ENCODE assay signal across 8 cellular contexts in the genomic region with DNA sequence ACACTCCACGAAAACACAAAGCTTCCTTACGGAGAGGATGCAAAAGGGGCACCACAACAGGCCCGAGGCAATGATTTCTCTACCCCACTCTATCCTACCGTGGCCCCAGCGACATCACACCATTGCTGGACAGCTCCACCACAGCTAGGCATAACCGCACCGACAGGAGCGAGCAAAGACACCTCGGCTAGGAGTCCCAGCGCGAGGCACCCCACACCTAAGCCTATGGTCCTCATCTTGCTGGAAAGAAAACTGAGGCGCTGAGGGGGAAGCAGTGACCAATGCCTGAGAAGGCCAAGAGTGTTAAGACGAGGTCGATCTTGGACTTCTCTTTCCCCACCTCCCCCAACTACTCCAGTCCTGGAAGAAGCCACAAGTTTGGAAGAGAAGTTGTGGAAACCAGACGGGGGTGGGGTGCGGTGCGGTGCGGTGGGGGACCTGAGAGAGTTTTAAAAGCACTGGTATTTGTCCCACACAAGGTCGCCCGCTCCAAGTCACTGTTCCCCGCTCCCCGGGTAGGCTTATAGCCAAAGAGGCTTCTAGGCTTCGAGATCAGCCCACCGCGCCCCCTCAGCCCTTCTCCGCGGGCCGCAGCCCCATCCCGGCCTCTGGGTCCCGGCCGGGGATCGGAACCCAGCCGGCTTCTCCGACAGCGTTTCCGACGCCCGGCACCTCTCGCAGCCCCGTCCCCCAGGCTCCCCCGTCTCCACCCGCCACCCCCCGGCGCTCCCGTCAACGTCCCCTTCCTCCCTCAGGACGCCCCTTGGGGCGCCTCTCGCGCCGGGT. TPM values are rescaled to one million over a fixed set of nuclear protein-coding genes. Genes with fewer than 3 reads are reported as not detected.
A peak's percentile ranks its signal among the peaks of the same experiment; 100 is the strongest.
DNase-seq lines count a peak whose midpoint lies in the region; ATAC-seq, FAIRE-seq and TF ChIP-seq lines count a peak whose summit lies in the region.

No MANE protein-coding gene starts in this region.

- H2AK5ac ChIP-seq in H1 (ENCODE audit: low read depth, low read length), result no peak overlapping the region

- intact Hi-C loops in naive thymus-derived CD4-positive, alpha-beta T cell (cut with micrococcal nuclease), result loop anchor here (2.0 to 10.0 kb wide), 7 partner anchors 74 to 1488 kb away; partner anchors contain the start of genes ATG16L1 (in 1 of the 2) and PSMD1 (in 1 of the 2)

- CTCF ChIA-PET in SK-N-SH (lab: Yijun Ruan, JAX) (interaction anchor here (1.1 to 1.4 kb wide), 3 partner anchors 13 to 66 kb away, joined by 3 to 6 read pairs (median 3); no protein-coding TSS in a partner anchor), H1 (lab: Charles Lee; ENCODE audit: partially characterized antibody) (interaction anchor here (1.1 to 1.7 kb wide), 3 partner anchors 26 to 167 kb away, joined by 3 to 7 read pairs (median 5); no protein-coding TSS in a partner anchor)
- CTCF ChIA-PET in naive thymus-derived CD4-positive, alpha-beta T cell (lab: Charles Lee), result interaction anchor here (0.6 kb wide), 1 partner anchor 18 kb away, joined by 3 read pairs; no protein-coding TSS in a partner anchor

- no peaks in the 10 kb centered on the region for H3K9me3 ChIP-seq in BLaER1 treated with 17β-estradiol and CSF1 and Interleukin-3, amounts not matched to agents 10 nM and 100 nM (replicated peaks in 1 of 11)
- H3K9me3 ChIP-seq in SK-N-SH, result no peaks in the 10 kb centered on the region
- H3K9me3 ChIP-seq in H1 (ENCODE audit: insufficient read depth in 2 of 2, low read depth in 1 of 2, low read length in 1 of 2), result no peaks in the 10 kb centered on the region
- no peaks in the 10 kb centered on the region for H3K9me3 ChIP-seq in naive thymus-derived CD4-positive, alpha-beta T cell (ENCODE audit: control insufficient read depth in 2 of 3, low read length in 3 of 3)

- H3K4me3 Mint-ChIP-seq in naive thymus-derived CD4-positive, alpha-beta T cell, result peak overlapping the region; percentile 85 to 99 (median 98)

- DNase-seq in SK-N-SH, result peak; percentile 37
- DNase-seq in H1 (ENCODE audit: low read depth in 1 of 2, low spot score in 2 of 2), result peak in 1 of 2 experiments; percentile 58
- DNase-seq in naive thymus-derived CD4-positive, alpha-beta T cell, result peak in 2 of 9 donors; percentile 11 to 25
- no peak for DNase-seq in NCI-H2227 treated with DMSO at 0.1 percent for 48 hours (lab: John Stamatoyannopoulos, UW)

- peaks cover 5% of the 10 kb centered on the region; the same call in 1 of the 2 replicates for H3K79me1 ChIP-seq in H1 (ENCODE audit: low read depth, low read length)

- no peak for TF ChIP-seq RAD21 in SK-N-SH (IDR thresholded peaks at IDR 0.05; ENCODE audit: low read length)
- TF ChIP-seq RAD21 in H1 (IDR thresholded peaks at IDR 0.05 in 1 of 2, conservative IDR thresholded peaks at IDR 0.05 in 1 of 2; ENCODE audit: low read depth in 2 of 2, low read length in 2 of 2), result no peak; a peak in 1 of 4 replicates

- TF ChIP-seq POLR2A in H1 (IDR thresholded peaks at IDR 0.05; ENCODE audit: control extremely low read depth in 1 of 2, low read depth in 2 of 2, low read length in 2 of 2), result no peak

- peaks cover 12% of the 10 kb centered on the region for H3K23me2 ChIP-seq in H1 (ENCODE audit: low read depth, low read length)

- no peak overlapping the region for H2BK120ac ChIP-seq in H1 (replicated peaks; ENCODE audit: low read depth, low read length)

- no peak overlapping the region for H2BK5ac ChIP-seq in H1 (ENCODE audit: low read depth, low read length)

- peak overlapping the region; percentile 83 to 88 (median 86) for H3K9ac ChIP-seq in BLaER1 treated with 17β-estradiol and CSF1 and Interleukin-3, amounts not matched to agents 10 nM and 100 nM
- H3K9ac ChIP-seq in SK-N-SH, result peak overlapping the region; percentile 67
- peak overlapping the region in 2 of 4 experiments; percentile 34 to 64; a peak in 2 of 7 replicates for H3K9ac ChIP-seq in H1 (replicated peaks in 1 of 4; ENCODE audit: extremely low read depth in 1 of 4, low read depth in 3 of 4, low read length in 3 of 4)

- no peaks in the 10 kb centered on the region for H3K27me3 ChIP-seq in BLaER1 treated with 17β-estradiol and CSF1 and Interleukin-3, amounts not matched to agents 10 nM and 100 nM
- H3K27me3 ChIP-seq in SK-N-SH (ENCODE audit: insufficient read depth) (no peaks in the 10 kb centered on the region), H1 (replicated peaks in 1 of 4; ENCODE audit: control insufficient read depth in 3 of 4, extremely low read depth in 1 of 4, insufficient read depth in 3 of 4, low read length in 3 of 4) (no peaks in the 10 kb centered on the region)
- no peaks in the 10 kb centered on the region for H3K27me3 ChIP-seq in naive thymus-derived CD4-positive, alpha-beta T cell (ENCODE audit: control insufficient read depth in 2 of 2, insufficient read depth in 2 of 2, low read length in 2 of 2)

- peak overlapping the region; percentile 31; the same call in 1 of the 2 replicates for H4K8ac ChIP-seq in H1 (ENCODE audit: extremely low read depth, insufficient read depth, low read length)

- H4K5ac ChIP-seq in H1 (ENCODE audit: insufficient read length, low read depth, low read length), result no peak overlapping the region

- H3K23ac ChIP-seq in H1 (ENCODE audit: insufficient read length), result no peak overlapping the region

- 14% methylated on average over 38 of the region's 51 CpGs for WGBS in SK-N-SH (ENCODE audit: low lambda C conversion rate)
- WGBS in H1 (ENCODE audit: extremely low coverage in 1 of 2, insufficient coverage in 1 of 2, insufficient read length in 1 of 2, insufficient replicate concordance in 2 of 2, low coverage in 1 of 2, low lambda C conversion rate in 2 of 2, missing lambda C conversion rate in 1 of 2), 2 experiments, result 22% methylated on average over 18 of the region's 51 CpGs; no CpG with 5 or more reads in 1 of the 2 experiments

- peak overlapping the region in 7 of 9 donors; percentile 6 to 97 (median 70) for H3K27ac Mint-ChIP-seq in naive thymus-derived CD4-positive, alpha-beta T cell

- no peak overlapping the region for H3K14ac ChIP-seq in H1 (ENCODE audit: insufficient read length)

- no peak overlapping the region for H2BK15ac ChIP-seq in H1 (ENCODE audit: low read length)

- H3K9me2 ChIP-seq in SK-N-SH, result no peaks in the 10 kb centered on the region

- no peaks in the 10 kb centered on the region for H3K9me3 Mint-ChIP-seq in naive thymus-derived CD4-positive, alpha-beta T cell

- H3K4me3 ChIP-seq in BLaER1 treated with 17β-estradiol and CSF1 and Interleukin-3, amounts not matched to agents 10 nM and 100 nM, result peak overlapping the region; percentile 86 to 93 (median 90)
- peak overlapping the region; percentile 86 to 87 for H3K4me3 ChIP-seq in SK-N-SH (ENCODE audit: low read depth in 2 of 2, low read length in 1 of 2)
- peak overlapping the region; percentile 61 to 93 (median 86) for H3K4me3 ChIP-seq in H1 (ENCODE audit: extremely low read depth in 1 of 4, insufficient read depth in 2 of 4, low read depth in 3 of 4, low read length in 4 of 4)
- H3K4me3 ChIP-seq in naive thymus-derived CD4-positive, alpha-beta T cell (ENCODE audit: low read length), result peak overlapping the region; percentile 100

- peaks cover 39 to 68% (median 50%) of the 10 kb centered on the region in 7 donors for H3K4me1 Mint-ChIP-seq in naive thymus-derived CD4-positive, alpha-beta T cell

- peaks cover 0 to 19% (median 7%) of the 10 kb centered on the region in 11 experiments; a peak in 8 of 22 replicates for H3K36me3 ChIP-seq in BLaER1 treated with 17β-estradiol and CSF1 and Interleukin-3, amounts not matched to agents 10 nM and 100 nM
- H3K36me3 ChIP-seq in SK-N-SH (replicated peaks in 1 of 2; ENCODE audit: control insufficient read depth in 1 of 2, insufficient read depth in 2 of 2, low read length in 1 of 2) (no peaks in the 10 kb centered on the region), H1 (ENCODE audit: control insufficient read depth in 2 of 4, insufficient read depth in 4 of 4, low read length in 3 of 4) (no peaks in the 10 kb centered on the region)
- H3K36me3 ChIP-seq in naive thymus-derived CD4-positive, alpha-beta T cell (ENCODE audit: control insufficient read depth in 2 of 3, insufficient read depth in 3 of 3, low read length in 3 of 3), result peaks cover 0 to 6% (median 0%) of the 10 kb centered on the region in 3 experiments

- TF ChIP-seq EP300 in SK-N-SH (IDR thresholded peaks at IDR 0.05; ENCODE audit: borderline replicate concordance in 1 of 2, low read depth in 1 of 2, low read length in 1 of 2) (no peak), H1 (IDR thresholded peaks at IDR 0.05; ENCODE audit: borderline replicate concordance in 1 of 2, low read depth in 2 of 2, low read length in 2 of 2) (no peak)

- no peak overlapping the region for H3K56ac ChIP-seq in H1 (replicated peaks; ENCODE audit: insufficient read length, low read depth, low read length)

- H3F3A ChIP-seq in SK-N-SH (replicated peaks; ENCODE audit: insufficient read depth), result no peaks in the 10 kb centered on the region

- H3K4ac ChIP-seq in H1 (replicated peaks; ENCODE audit: insufficient read length, low read depth, low read length), result no peak overlapping the region

- ATAC-seq in GM21723 (IDR thresholded peaks at IDR 0.05; ENCODE audit: unreplicated experiment), result peak; percentile 29
- peak; percentile 12 for ATAC-seq in naive thymus-derived CD4-positive, alpha-beta T cell
- no peak for ATAC-seq in GM21786 (IDR thresholded peaks at IDR 0.05; ENCODE audit: unreplicated experiment)
- ATAC-seq in HG03521 (IDR thresholded peaks at IDR 0.05; ENCODE audit: unreplicated experiment), result no peak

- no peak for FAIRE-seq in H1 (lab: Jason Lieb, UNC)

- H3K18ac ChIP-seq in H1 (ENCODE audit: extremely low read depth, low read length), result no peak overlapping the region

- H3K27me3 Mint-ChIP-seq in naive thymus-derived CD4-positive, alpha-beta T cell, result peaks cover 0 to 5% (median 0%) of the 10 kb centered on the region in 5 donors

- H3K79me2 ChIP-seq in SK-N-SH (ENCODE audit: insufficient read depth), result peaks cover 28% of the 10 kb centered on the region
- H3K79me2 ChIP-seq in H1 (ENCODE audit: control insufficient read depth in 1 of 2, insufficient read depth in 2 of 2, low read length in 2 of 2), result peaks cover 3 to 47% of the 10 kb centered on the region in 2 experiments; a peak in 1 of 4 replicates

- no peak overlapping the region for H2BK20ac ChIP-seq in H1 (ENCODE audit: low read length)

- H2AFZ ChIP-seq in SK-N-SH (ENCODE audit: low read depth), result peak overlapping the region; percentile 95
- H2AFZ ChIP-seq in H1 (ENCODE audit: low read length), result no peak overlapping the region

- POLR2A ChIA-PET in SK-N-SH (lab: Yijun Ruan, JAX) (no interaction called here), H1 (lab: Charles Lee; ENCODE audit: partially characterized antibody) (interaction anchor here (0.8 to 2.3 kb wide), 8 partner anchors 15 to 70 kb away, joined by 3 to 5 read pairs (median 4); no protein-coding TSS in a partner anchor)
- POLR2A ChIA-PET in naive thymus-derived CD4-positive, alpha-beta T cell (lab: Charles Lee), result interaction anchor here (1.0 to 2.0 kb wide), 2 partner anchors 72 to 316 kb away, joined by 3 to 7 read pairs; partner anchors contain the start of genes NCL and PTMA

- no peak overlapping the region for H2BK12ac ChIP-seq in H1 (ENCODE audit: low read depth, low read length)

- H3K36me3 Mint-ChIP-seq in naive thymus-derived CD4-positive, alpha-beta T cell, result peaks cover 0 to 9% (median 2%) of the 10 kb centered on the region in 5 donors

- H3K27ac ChIP-seq in BLaER1 treated with 17β-estradiol and CSF1 and Interleukin-3, amounts not matched to agents 10 nM and 100 nM, result peak overlapping the region; percentile 44 to 82 (median 75); a peak in 21 of 22 replicates
- H3K27ac ChIP-seq in SK-N-SH (ENCODE audit: low read depth in 2 of 2, low read length in 1 of 2) (peak overlapping the region in 1 of 2 experiments; percentile 74; a peak in 2 of 4 replicates), H1 (ENCODE audit: low read depth, low read length) (no peak overlapping the region)
- peak overlapping the region; percentile 82 for H3K27ac ChIP-seq in naive thymus-derived CD4-positive, alpha-beta T cell (ENCODE audit: low read depth, low read length)

- peak overlapping the region; percentile 80 to 100 (median 97) for H3K4me2 ChIP-seq in BLaER1 treated with 17β-estradiol and CSF1 and Interleukin-3, amounts not matched to agents 10 nM and 100 nM
- H3K4me2 ChIP-seq in SK-N-SH (peak overlapping the region; percentile 84), H1 (ENCODE audit: insufficient read depth in 1 of 2, low read depth in 2 of 2, low read length in 2 of 2) (peak overlapping the region; percentile 77 to 96)

- H4K20me1 ChIP-seq in BLaER1 treated with 17β-estradiol and CSF1 and Interleukin-3, amounts not matched to agents 10 nM and 100 nM, result peaks cover 5 to 40% (median 21%) of the 10 kb centered on the region in 11 experiments; a peak in 18 of 22 replicates
- no peaks in the 10 kb centered on the region for H4K20me1 ChIP-seq in SK-N-SH (ENCODE audit: insufficient read depth)
- H4K20me1 ChIP-seq in H1 (replicated peaks in 1 of 2; ENCODE audit: control insufficient read depth in 1 of 2, insufficient read depth in 2 of 2, low read length in 2 of 2), result peaks cover 3 to 10% of the 10 kb centered on the region in 2 experiments

- TF ChIP-seq CTCF in SK-N-SH (IDR thresholded peaks at IDR 0.05), result no peak
- no peak for TF ChIP-seq CTCF in H1 (IDR thresholded peaks at IDR 0.05; ENCODE audit: control extremely low read depth in 1 of 3, insufficient read depth in 1 of 3, low read depth in 1 of 3, low read length in 3 of 3)

- no peak overlapping the region for H4K91ac ChIP-seq in H1 (replicated peaks; ENCODE audit: insufficient read length, low read length)

- peaks cover 36 to 51% (median 44%) of the 10 kb centered on the region in 10 experiments for H3K4me1 ChIP-seq in BLaER1 treated with 17β-estradiol and CSF1 and Interleukin-3, amounts not matched to agents 10 nM and 100 nM
- H3K4me1 ChIP-seq in SK-N-SH (ENCODE audit: control insufficient read depth in 1 of 2, insufficient read depth in 2 of 2, low read depth in 1 of 2, low read length in 1 of 2), result peaks cover 8 to 13% of the 10 kb centered on the region in 2 experiments; a peak in 2 of 4 replicates
- peaks cover 0 to 7% (median 1%) of the 10 kb centered on the region in 4 experiments; a peak in 3 of 7 replicates for H3K4me1 ChIP-seq in H1 (replicated peaks in 1 of 4; ENCODE audit: control insufficient read depth in 3 of 4, insufficient read depth in 4 of 4, low read length in 3 of 4)
- peaks cover 18 to 22% of the 10 kb centered on the region in 2 donors for H3K4me1 ChIP-seq in naive thymus-derived CD4-positive, alpha-beta T cell (ENCODE audit: control insufficient read depth in 2 of 2, insufficient read depth in 2 of 2, low read length in 2 of 2)

RNA-seq across cellular contexts. Expression of gene PDE6D, which starts 0.8 kb away (rescaled TPM):
- polyA plus RNA-seq in SK-N-SH (2012; rRNA removed), result 33.9 and 41.2 TPM in 2 replicates
- 41.5 and 43.1 TPM in 2 replicates for polyA plus RNA-seq in SK-N-SH (2012; cell fraction: cytosol; rRNA removed)
- polyA plus RNA-seq in SK-N-SH (2012; cell fraction: nucleus; rRNA removed), result 13.3 and 17.8 TPM in 2 replicates
- total RNA-seq in H1 (2021; fragmentation: NEBNext Ultra II Directional; extraction: Animal tissue kit (Norgen Biotek cat#: 25700)), result 33.7 and 37.8 TPM in 2 replicates
- polyA plus RNA-seq in H1 (2011; rRNA removed), result 44.0 and 63.9 TPM in 2 replicates
- 50.1 TPM for polyA plus RNA-seq in H1 (2011; cell fraction: cytosol; rRNA removed)
- polyA plus RNA-seq in H1 (2011; cell fraction: nucleus; rRNA removed), result 28.7 TPM
- 31.6 to 39.6 TPM (median 33.4 TPM) in 4 replicates for polyA plus RNA-seq in H1 (2012, experiment 1 of 2)
- polyA plus RNA-seq in H1 (2012, experiment 2 of 2), result 43.2 TPM
- 29.9 TPM for polyA plus RNA-seq in H1 (2013, experiment 1 of 2)
- 29.0 TPM for polyA plus RNA-seq in H1 (2013, experiment 2 of 2)
- polyA minus RNA-seq in H1 (2011; rRNA and poly(A)+ RNA removed), result 23.6 and 26.5 TPM in 2 replicates
- polyA minus RNA-seq in H1 (2011; cell fraction: cytosol; rRNA and poly(A)+ RNA removed), result 12.4 TPM
- polyA minus RNA-seq in H1 (2011; cell fraction: nucleus; rRNA and poly(A)+ RNA removed), result 13.5 TPM
- 10 to 100 TPM; 14.3 to 35.7 (median 25.2) TPM for total RNA-seq in naive thymus-derived CD4-positive, alpha-beta T cell
- polyA plus RNA-seq in naive thymus-derived CD4-positive, alpha-beta T cell, result 10 to 100 TPM; 52.1 to 55.3 TPM

RNA-seq across cellular contexts. Expression of gene COPS7B, which starts 5.9 kb away (rescaled TPM):
- polyA plus RNA-seq in SK-N-SH (2012; rRNA removed) (60.5 and 92.7 TPM in 2 replicates), H1 (2011; rRNA removed) (72.1 and 98.6 TPM in 2 replicates)
- polyA plus RNA-seq in SK-N-SH (2012; cell fraction: cytosol; rRNA removed), result 41.7 and 55.3 TPM in 2 replicates
- 223 and 297 TPM in 2 replicates for polyA plus RNA-seq in SK-N-SH (2012; cell fraction: nucleus; rRNA removed)
- 62.2 and 67.2 TPM in 2 replicates for total RNA-seq in H1 (2021; fragmentation: NEBNext Ultra II Directional; extraction: Animal tissue kit (Norgen Biotek cat#: 25700))
- polyA plus RNA-seq in H1 (2011; cell fraction: cytosol; rRNA removed), result 69.3 TPM
- 94.0 TPM for polyA plus RNA-seq in H1 (2011; cell fraction: nucleus; rRNA removed)
- 45.0 to 56.8 TPM (median 49.9 TPM) in 4 replicates for polyA plus RNA-seq in H1 (2012, experiment 1 of 2)
- polyA plus RNA-seq in H1 (2012, experiment 2 of 2), result 42.9 TPM
- 40.1 TPM for polyA plus RNA-seq in H1 (2013, experiment 1 of 2)
- 39.2 TPM for polyA plus RNA-seq in H1 (2013, experiment 2 of 2)
- 53.5 and 56.6 TPM in 2 replicates for polyA minus RNA-seq in H1 (2011; rRNA and poly(A)+ RNA removed)
- 37.0 TPM for polyA minus RNA-seq in H1 (2011; cell fraction: cytosol; rRNA and poly(A)+ RNA removed)
- polyA minus RNA-seq in H1 (2011; cell fraction: nucleus; rRNA and poly(A)+ RNA removed), result 35.1 TPM
- total RNA-seq in naive thymus-derived CD4-positive, alpha-beta T cell, result 10 to 100 TPM; 33.4 to 60.6 (median 50.6) TPM
- 10 to 100 TPM; 38.8 to 42.9 TPM for polyA plus RNA-seq in naive thymus-derived CD4-positive, alpha-beta T cell

Comparison
In these comparisons a context has a peak if more than half of its experiments do, and no peak if none do; other contexts are left out.
1. ATAC-seq: peak in GM21723 (single experiment) and naive thymus-derived CD4-positive, alpha-beta T cell (single experiment); none in GM21786 (single experiment) and HG03521 (single experiment).
2. Peak in every context shown above with its lines, with median percentiles within 50 percentile points of each other: H3K4me2 ChIP-seq and H3K4me3 ChIP-seq.